Comparison of ENCODE assay signal across 1 cellular context in genomic region chr17:32933881-32934280, GRCh38.
TF ChIP-seq lines count a peak whose summit lies in the region.

No MANE protein-coding gene starts in this region.

TF ChIP-seq in HepG2, 621 proteins besides CTCF, POLR2A, EP300 and RAD21:
- TF ChIP-seq ZNF496 (CRISPR knock-in tag; IDR thresholded peaks at IDR 0.05; ENCODE audit: insufficient replicate concordance) (no peak), RBFOX2 (IDR thresholded peaks at IDR 0.05; ENCODE audit: low read depth, low read length) (0 out of 2 replicates have a peak, but pooled peaks have one; percentile 13)
